Comparison of ENCODE assay signal across 24 cellular contexts in genomic region chr6:42971746-42972327, GRCh38. TPM values are rescaled to one million over a fixed set of nuclear protein-coding genes. Genes with fewer than 3 reads are reported as not detected.
DNase-seq lines count a peak whose midpoint lies in the region; ATAC-seq, FAIRE-seq and TF ChIP-seq lines count a peak whose summit lies in the region.
"Had no signal": no experiment of that assay in that cellular context is flagged by ENCODE, and none has a peak within 500 bp of the region (broad histone marks: within the 10 kb centered on the region; RNA-seq: fewer than 3 reads in every experiment).

No MANE protein-coding gene starts in this region.

- TF ChIP-seq EP300 in K562 (IDR thresholded peaks at IDR 0.05; ENCODE audit: low read length) = no peak

- H3K9me1 ChIP-seq in K562 (ENCODE audit: control insufficient read depth, insufficient read depth, low read length) = no peaks in the 10 kb centered on the region

- no peaks in the 10 kb centered on the region for H3K27me3 ChIP-seq in K562 (ENCODE audit: control insufficient read depth in 2 of 2, insufficient read depth in 2 of 2, low read length in 2 of 2)
- H3K27me3 ChIP-seq: esophagus squamous epithelium, uterus had no signal

- peak overlapping the region; percentile 27 for H3K27ac Mint-ChIP-seq in activated CD4-positive, alpha-beta T cell treated with anti-CD3 and anti-CD28 coated beads, Interleukin-2, amount 10 ng/mL, durations not matched to agents 7 days and 5 days
- H3K27ac Mint-ChIP-seq in activated CD4-positive, alpha-beta T cell treated with anti-CD3 and anti-CD28 coated beads, Interleukin-2, amount 10 ng/mL, durations not matched to agents 24 days and 14 days = no peak overlapping the region
- H3K27ac Mint-ChIP-seq in stimulated activated effector memory CD8-positive, alpha-beta T cell treated with anti-CD3 and anti-CD28 coated beads, Interleukin-12 subunit alpha, Interleukin-12 subunit beta, amount 100 ng/mL, for 72 hours = peak overlapping the region; percentile 75
- no peak overlapping the region for H3K27ac Mint-ChIP-seq in nephron progenitor cell
- H3K27ac Mint-ChIP-seq: nephron had no signal

- intact Hi-C loops in activated CD4-positive, alpha-beta T cell treated with anti-CD3 and anti-CD28 coated beads, Interleukin-2, amount 10 ng/mL, durations not matched to agents 24 days and 14 days (cut with micrococcal nuclease) = no loop called here
- intact Hi-C loops in K562 (cut with micrococcal nuclease) (no loop called here), mucosa of descending colon (cut with DNase I, micrococcal nuclease) (no loop called here)

- TF ChIP-seq RAD21 in K562 (CRISPR knock-in tag; conservative IDR thresholded peaks at IDR 0.05 in 1 of 2, IDR thresholded peaks at IDR 0.05 in 1 of 2) = no peak

- WGBS in K562 (ENCODE audit: insufficient coverage, low coverage, missing lambda C conversion rate) = 51% methylated on average over 3 of the region's 3 CpGs

- H3K4me3 ChIP-seq in K562 (no peak overlapping the region), mucosa of descending colon (no peak overlapping the region)
- H3K4me3 ChIP-seq: esophagus squamous epithelium, GM23338, prostate gland, skin epidermis, uterus had no signal

- H3K9me3 ChIP-seq in K562 (replicated peaks; ENCODE audit: control insufficient read depth, insufficient read depth, low read depth, low read length) (no peaks in the 10 kb centered on the region), mucosa of descending colon (no peaks in the 10 kb centered on the region)
- H3K9me3 ChIP-seq: esophagus squamous epithelium, prostate gland, uterus had no signal

- ATAC-seq in K562 (no peak), mucosa of descending colon (no peak)
- ATAC-seq in stimulated activated effector memory CD8-positive, alpha-beta T cell treated with anti-CD3 and anti-CD28 coated beads, Interleukin-12 subunit alpha, Interleukin-12 subunit beta, amount 100 ng/mL, for 72 hours = no peak
- ATAC-seq: GM23338, left colon had no signal

- H3K4me1 ChIP-seq in K562 (replicated peaks in 1 of 2; ENCODE audit: control insufficient read depth in 2 of 2, insufficient read depth in 2 of 2, low read length in 2 of 2) = peaks cover 14 to 36% of the 10 kb centered on the region in 2 experiments
- H3K4me1 ChIP-seq in mucosa of descending colon (ENCODE audit: low read depth) = no peaks in the 10 kb centered on the region
- H3K4me1 ChIP-seq: prostate gland, uterus had no signal

- no peak for TF ChIP-seq POLR2A in K562 (conservative IDR thresholded peaks at IDR 0.05)

- H3K27ac ChIP-seq in K562 (ENCODE audit: extremely low read depth, low read depth, low read length) = peak overlapping the region; percentile 74
- H3K27ac ChIP-seq: esophagus squamous epithelium, prostate gland, skin epidermis, uterus had no signal

- H3K36me3 Mint-ChIP-seq in activated CD4-positive, alpha-beta T cell treated with anti-CD3 and anti-CD28 coated beads, Interleukin-2, amount 10 ng/mL, durations not matched to agents 7 days and 5 days (ENCODE audit: low read depth) = peaks cover 15% of the 10 kb centered on the region
- peaks cover 27% of the 10 kb centered on the region for H3K36me3 Mint-ChIP-seq in activated CD4-positive, alpha-beta T cell treated with anti-CD3 and anti-CD28 coated beads, Interleukin-2, amount 10 ng/mL, durations not matched to agents 24 days and 14 days (ENCODE audit: low read depth)
- H3K36me3 Mint-ChIP-seq in stimulated activated effector memory CD8-positive, alpha-beta T cell treated with anti-CD3 and anti-CD28 coated beads, Interleukin-12 subunit alpha, Interleukin-12 subunit beta, amount 100 ng/mL, for 72 hours = peaks cover 31% of the 10 kb centered on the region
- H3K36me3 Mint-ChIP-seq in nephron progenitor cell (ENCODE audit: low read depth) = peaks cover 29% of the 10 kb centered on the region

- peak overlapping the region; percentile 10 to 33; a peak in 2 of 4 replicates for H3K9ac ChIP-seq in K562 (ENCODE audit: insufficient read depth in 1 of 2, low read depth in 2 of 2, low read length in 2 of 2)

- no peaks in the 10 kb centered on the region for H3K9me3 Mint-ChIP-seq in activated CD4-positive, alpha-beta T cell treated with anti-CD3 and anti-CD28 coated beads, Interleukin-2, amount 10 ng/mL, durations not matched to agents 7 days and 5 days
- H3K9me3 Mint-ChIP-seq in activated CD4-positive, alpha-beta T cell treated with anti-CD3 and anti-CD28 coated beads, Interleukin-2, amount 10 ng/mL, durations not matched to agents 24 days and 14 days = no peaks in the 10 kb centered on the region
- H3K9me3 Mint-ChIP-seq in stimulated activated effector memory CD8-positive, alpha-beta T cell treated with anti-CD3 and anti-CD28 coated beads, Interleukin-12 subunit alpha, Interleukin-12 subunit beta, amount 100 ng/mL, for 72 hours = no peaks in the 10 kb centered on the region
- no peaks in the 10 kb centered on the region for H3K9me3 Mint-ChIP-seq in nephron progenitor cell
- H3K9me3 Mint-ChIP-seq: GM23338, nephron had no signal

- peaks cover 19% of the 10 kb centered on the region for H3K79me2 ChIP-seq in K562 (ENCODE audit: control insufficient read depth, insufficient read depth, low read length)

- POLR2A ChIA-PET in activated CD4-positive, alpha-beta T cell treated with anti-CD3 and anti-CD28 coated beads, Interleukin-2, amount 10 ng/mL, durations not matched to agents 7 days and 5 days (lab: Charles Lee) = no interaction called here
- POLR2A ChIA-PET in K562 (lab: Yijun Ruan, JAX) = interaction anchor here (0.6 to 1.2 kb wide), 12 partner anchors 8 to 125 kb away, joined by 3 to 6 read pairs (median 3); partner anchors contain the start of genes CUL7 and PPP2R5D

- TF ChIP-seq CTCF in K562 (IDR thresholded peaks at IDR 0.05 in 2 of 3, conservative IDR thresholded peaks at IDR 0.05 in 1 of 3; ENCODE audit: insufficient read depth in 2 of 3, low read depth in 1 of 3, low read length in 3 of 3) (no peak), mucosa of descending colon (IDR thresholded peaks at IDR 0.05) (no peak), nephron progenitor cell (IDR thresholded peaks at IDR 0.05) (no peak)

- CTCF ChIA-PET in activated CD4-positive, alpha-beta T cell treated with anti-CD3 and anti-CD28 coated beads, Interleukin-2, amount 10 ng/mL, durations not matched to agents 7 days and 5 days (lab: Charles Lee) = interaction anchor here (0.6 to 1.7 kb wide), 4 partner anchors 8 to 42 kb away, joined by 3 to 7 read pairs (median 6); partner anchors contain the start of genes CNPY3, GNMT and PEX6
- CTCF ChIA-PET in K562 (lab: Yijun Ruan, JAX; ENCODE audit: low intra/inter-chr PET ratio) = no interaction called here

- BruUV-seq in K562 (replicated peaks; lab: Mats Ljungman, UMichigan) = no TSS peak

- H2AFZ ChIP-seq in K562 (ENCODE audit: low read depth, low read length) = peak overlapping the region; percentile 52
- H2AFZ ChIP-seq: GM23338 had no signal

- H3K36me3 ChIP-seq in K562 (ENCODE audit: control insufficient read depth, insufficient read depth, low read length) (peaks cover 55% of the 10 kb centered on the region), mucosa of descending colon (ENCODE audit: low read depth) (no peaks in the 10 kb centered on the region)
- H3K36me3 ChIP-seq: uterus had no signal

- no peak overlapping the region for H3K4me2 ChIP-seq in K562 (ENCODE audit: insufficient read depth, low read length)
- H3K4me2 ChIP-seq: GM23338 had no signal

- no peak overlapping the region for H3K4me3 Mint-ChIP-seq in activated CD4-positive, alpha-beta T cell treated with anti-CD3 and anti-CD28 coated beads, Interleukin-2, amount 10 ng/mL, durations not matched to agents 7 days and 5 days
- H3K4me3 Mint-ChIP-seq in activated CD4-positive, alpha-beta T cell treated with anti-CD3 and anti-CD28 coated beads, Interleukin-2, amount 10 ng/mL, durations not matched to agents 24 days and 14 days = no peak overlapping the region
- no peak overlapping the region for H3K4me3 Mint-ChIP-seq in stimulated activated effector memory CD8-positive, alpha-beta T cell treated with anti-CD3 and anti-CD28 coated beads, Interleukin-12 subunit alpha, Interleukin-12 subunit beta, amount 100 ng/mL, for 72 hours
- no peak overlapping the region for H3K4me3 Mint-ChIP-seq in nephron progenitor cell
- H3K4me3 Mint-ChIP-seq: GM23338, nephron had no signal

- no peak for DNase-seq in activated CD4-positive, alpha-beta T cell treated with anti-CD3 and anti-CD28 coated beads, Interleukin-2, amount 10 ng/mL, durations not matched to agents 7 days and 5 days
- no peak for DNase-seq in activated CD4-positive, alpha-beta T cell treated with anti-CD3 and anti-CD28 coated beads, Interleukin-2, amount 10 ng/mL, durations not matched to agents 24 days and 14 days
- DNase-seq in K562 (ENCODE audit: extremely low read depth in 1 of 4, low spot score in 3 of 4) (no peak), mucosa of descending colon (no peak), nephron progenitor cell (no peak)
- DNase-seq in stimulated activated effector memory CD8-positive, alpha-beta T cell treated with anti-CD3 and anti-CD28 coated beads, Interleukin-12 subunit alpha, Interleukin-12 subunit beta, amount 100 ng/mL, for 72 hours (ENCODE audit: low spot score in 2 of 2) = no peak
- DNase-seq: activated CD4-positive, alpha-beta T cell treated with anti-CD3 and anti-CD28 coated beads, Interleukin-2, amount 50 U/mL, for 1 hour; activated naive CD4-positive, alpha-beta T cell treated with Interleukin-2 at 50 U/mL for 16 hours; aorta; cerebellar nuclear complex; effector memory CD4-positive, alpha-beta T cell; esophagus squamous epithelium; left colon; NCI-H1417 treated with DMSO at 0.1 percent for 48 hours; NCI-H526; stimulated activated CD4-positive, alpha-beta T cell treated with anti-CD3 and anti-CD28 coated beads, Interleukin-2, amount 100 ng/mL, for 48 hours; uterus had no signal

- H4K20me1 ChIP-seq in K562 (replicated peaks; ENCODE audit: control insufficient read depth, insufficient read depth, low read length) = no peaks in the 10 kb centered on the region

- no peaks in the 10 kb centered on the region for H3K27me3 Mint-ChIP-seq in activated CD4-positive, alpha-beta T cell treated with anti-CD3 and anti-CD28 coated beads, Interleukin-2, amount 10 ng/mL, durations not matched to agents 7 days and 5 days
- H3K27me3 Mint-ChIP-seq in activated CD4-positive, alpha-beta T cell treated with anti-CD3 and anti-CD28 coated beads, Interleukin-2, amount 10 ng/mL, durations not matched to agents 24 days and 14 days = no peaks in the 10 kb centered on the region
- no peaks in the 10 kb centered on the region for H3K27me3 Mint-ChIP-seq in nephron progenitor cell (ENCODE audit: low read depth, poor library complexity)

- FAIRE-seq in K562 (lab: Jason Lieb, UNC) = no peak
- FAIRE-seq: G401.6, GM19239 had no signal

- in situ Hi-C loops in K562 (cut with MboI) = no loop called here

- peaks cover 12% of the 10 kb centered on the region for H3K4me1 Mint-ChIP-seq in activated CD4-positive, alpha-beta T cell treated with anti-CD3 and anti-CD28 coated beads, Interleukin-2, amount 10 ng/mL, durations not matched to agents 7 days and 5 days
- peaks cover 10% of the 10 kb centered on the region for H3K4me1 Mint-ChIP-seq in activated CD4-positive, alpha-beta T cell treated with anti-CD3 and anti-CD28 coated beads, Interleukin-2, amount 10 ng/mL, durations not matched to agents 24 days and 14 days
- H3K4me1 Mint-ChIP-seq in stimulated activated effector memory CD8-positive, alpha-beta T cell treated with anti-CD3 and anti-CD28 coated beads, Interleukin-12 subunit alpha, Interleukin-12 subunit beta, amount 100 ng/mL, for 72 hours = peaks cover 22% of the 10 kb centered on the region
- H3K4me1 Mint-ChIP-seq in nephron progenitor cell = peaks cover 3% of the 10 kb centered on the region

RNA-seq across cellular contexts. Expression of gene PEX6, which starts 7.1 kb away (rescaled TPM):
- total RNA-seq in activated CD4-positive, alpha-beta T cell treated with anti-CD3 and anti-CD28 coated beads, Interleukin-2, amount 10 ng/mL, durations not matched to agents 7 days and 5 days = 10 to 100 TPM; 18.7 to 21.3 TPM
- 24.0 and 24.1 TPM in 2 replicates for total RNA-seq in activated CD4-positive, alpha-beta T cell treated with anti-CD3 and anti-CD28 coated beads, Interleukin-2, amount 10 ng/mL, durations not matched to agents 24 days and 14 days
- 12.3 and 36.3 TPM in 2 replicates for total RNA-seq in K562 (2011; cell fraction: chromatin; rRNA removed; ENCODE audit: low replicate concordance)
- total RNA-seq in K562 (2011; cell fraction: nucleolus; rRNA removed) = 37.1 and 40.0 TPM in 2 replicates
- total RNA-seq in K562 (2011; cell fraction: nucleoplasm; rRNA removed) = 16.3 and 18.7 TPM in 2 replicates
- 17.0 and 26.9 TPM in 2 replicates for total RNA-seq in K562 (2014; rRNA removed)
- 3.4 and 5.7 TPM in 2 replicates for total RNA-seq in K562 (2014; rRNA removed; fragmentation: Illumina TruSeq; extraction: Trizol)
- 6.9 and 8.0 TPM in 2 replicates for total RNA-seq in K562 (2015; rRNA removed; fragmentation: Illumina TruSeq; extraction: Trizol)
- 20.8 and 24.3 TPM in 2 replicates for total RNA-seq in K562 (2021)
- 6.4 and 10.9 TPM in 2 replicates for polyA plus RNA-seq in K562 (2011; rRNA removed)
- 7.1 and 11.8 TPM in 2 replicates for polyA plus RNA-seq in K562 (2011; cell fraction: cytosol; rRNA removed)
- polyA plus RNA-seq in K562 (2011; cell fraction: nucleus; rRNA removed) = 39.8 and 55.5 TPM in 2 replicates
- polyA plus RNA-seq in K562 (2012) = 17.7 and 44.6 TPM in 2 replicates
- 9.6 and 10.6 TPM in 2 replicates for polyA plus RNA-seq in K562 (2014; fragmentation: Illumina TruSeq; extraction: Trizol)
- polyA plus RNA-seq in K562 (2014; fragmentation: Nextera tagmentation; extraction: Ambion mirVana) = under 1 TPM; 0.17 to 0.77 TPM
- polyA plus RNA-seq in K562 (2014; rRNA removed) = 12.3 and 14.1 TPM in 2 replicates
- 5.5 and 6.9 TPM in 2 replicates for polyA minus RNA-seq in K562 (2011; rRNA and poly(A)+ RNA removed)
- polyA minus RNA-seq in K562 (2011; cell fraction: cytosol; rRNA and poly(A)+ RNA removed) = 8.5 and 10.8 TPM in 2 replicates
- 10.7 and 12.7 TPM in 2 replicates for polyA minus RNA-seq in K562 (2011; cell fraction: nucleus; rRNA and poly(A)+ RNA removed)
- 10 to 100 TPM; 14.3 to 38.6 (median 20.6) TPM for total RNA-seq in mucosa of descending colon

RNA-seq across cellular contexts. Expression of gene GNMT, which starts 11.3 kb away (rescaled TPM):
- total RNA-seq in activated CD4-positive, alpha-beta T cell treated with anti-CD3 and anti-CD28 coated beads, Interleukin-2, amount 10 ng/mL, durations not matched to agents 7 days and 5 days = 1 to 10 TPM; 1.1 to 1.3 TPM
- 0.24 and 0.70 TPM in 2 replicates for total RNA-seq in activated CD4-positive, alpha-beta T cell treated with anti-CD3 and anti-CD28 coated beads, Interleukin-2, amount 10 ng/mL, durations not matched to agents 24 days and 14 days
- total RNA-seq in K562 (2011; cell fraction: chromatin; rRNA removed; ENCODE audit: low replicate concordance) = 0.39 and 0.69 TPM in 2 replicates
- total RNA-seq in K562 (2011; cell fraction: nucleolus; rRNA removed) = not detected in 2 replicates
- total RNA-seq in K562 (2011; cell fraction: nucleoplasm; rRNA removed) = 0.37 TPM in 1 of 2 replicates, not detected in the other
- total RNA-seq in K562 (2014; rRNA removed) (not detected in 2 replicates), K562 (2014; rRNA removed; fragmentation: Illumina TruSeq; extraction: Trizol) (not detected in 2 replicates), K562 (2015; rRNA removed; fragmentation: Illumina TruSeq; extraction: Trizol) (not detected in 2 replicates), K562 (2021) (0.18 and 0.29 TPM in 2 replicates), mucosa of descending colon (under 1 TPM in 2 of 3 donors, not detected in 1; 0.75 to 0.76 TPM)
- polyA plus RNA-seq in K562 (2011; rRNA removed) (0.11 and 0.19 TPM in 2 replicates), K562 (2014; fragmentation: Illumina TruSeq; extraction: Trizol) (0.15 TPM in 1 of 2 replicates, not detected in the other), K562 (2014; fragmentation: Nextera tagmentation; extraction: Ambion mirVana) (not detected), K562 (2014; rRNA removed) (not detected in 2 replicates)
- 0.09 and 0.22 TPM in 2 replicates for polyA plus RNA-seq in K562 (2011; cell fraction: cytosol; rRNA removed)
- polyA plus RNA-seq in K562 (2011; cell fraction: nucleus; rRNA removed) = 0.39 and 0.53 TPM in 2 replicates
- 0.14 and 0.51 TPM in 2 replicates for polyA plus RNA-seq in K562 (2012)
- not detected in 2 replicates for polyA minus RNA-seq in K562 (2011; rRNA and poly(A)+ RNA removed)
- not detected in 2 replicates for polyA minus RNA-seq in K562 (2011; cell fraction: cytosol; rRNA and poly(A)+ RNA removed)
- not detected in 2 replicates for polyA minus RNA-seq in K562 (2011; cell fraction: nucleus; rRNA and poly(A)+ RNA removed)
- total RNA-seq: glomerular endothelial cell, GM23338 had no signal

RNA-seq across cellular contexts. Expression of gene PPP2R5D, which starts 12.5 kb away (rescaled TPM):
- total RNA-seq in activated CD4-positive, alpha-beta T cell treated with anti-CD3 and anti-CD28 coated beads, Interleukin-2, amount 10 ng/mL, durations not matched to agents 7 days and 5 days = 10 to 100 TPM; 62.0 to 68.1 TPM
- 54.2 and 54.6 TPM in 2 replicates for total RNA-seq in activated CD4-positive, alpha-beta T cell treated with anti-CD3 and anti-CD28 coated beads, Interleukin-2, amount 10 ng/mL, durations not matched to agents 24 days and 14 days
- total RNA-seq in K562 (2011; cell fraction: chromatin; rRNA removed; ENCODE audit: low replicate concordance) = 38.6 and 59.6 TPM in 2 replicates
- 30.7 and 31.6 TPM in 2 replicates for total RNA-seq in K562 (2011; cell fraction: nucleolus; rRNA removed)
- 27.2 and 28.7 TPM in 2 replicates for total RNA-seq in K562 (2011; cell fraction: nucleoplasm; rRNA removed)
- total RNA-seq in K562 (2014; rRNA removed) (45.2 and 50.5 TPM in 2 replicates), K562 (2014; rRNA removed; fragmentation: Illumina TruSeq; extraction: Trizol) (35.3 and 36.3 TPM in 2 replicates), K562 (2015; rRNA removed; fragmentation: Illumina TruSeq; extraction: Trizol) (37.4 and 37.7 TPM in 2 replicates), K562 (2021) (45.3 and 45.5 TPM in 2 replicates), mucosa of descending colon (10 to 100 TPM; 35.9 to 45.0 (median 38.8) TPM)
- polyA plus RNA-seq in K562 (2011; rRNA removed) (55.5 and 63.3 TPM in 2 replicates), K562 (2014; fragmentation: Illumina TruSeq; extraction: Trizol) (68.8 and 96.1 TPM in 2 replicates), K562 (2014; fragmentation: Nextera tagmentation; extraction: Ambion mirVana) (1 to 10 TPM; 1.3 to 1.9 TPM), K562 (2014; rRNA removed) (36.6 and 38.4 TPM in 2 replicates)
- 54.5 and 68.2 TPM in 2 replicates for polyA plus RNA-seq in K562 (2011; cell fraction: cytosol; rRNA removed)
- polyA plus RNA-seq in K562 (2011; cell fraction: nucleus; rRNA removed) = 67.6 and 72.7 TPM in 2 replicates
- polyA plus RNA-seq in K562 (2012) = 38.2 and 39.5 TPM in 2 replicates
- 68.3 and 79.2 TPM in 2 replicates for polyA minus RNA-seq in K562 (2011; rRNA and poly(A)+ RNA removed)
- polyA minus RNA-seq in K562 (2011; cell fraction: cytosol; rRNA and poly(A)+ RNA removed) = 33.3 and 34.8 TPM in 2 replicates
- 7.9 and 13.9 TPM in 2 replicates for polyA minus RNA-seq in K562 (2011; cell fraction: nucleus; rRNA and poly(A)+ RNA removed)

RNA-seq across cellular contexts. Expression of gene MEA1, which starts 41.9 kb away (rescaled TPM):
- total RNA-seq in activated CD4-positive, alpha-beta T cell treated with anti-CD3 and anti-CD28 coated beads, Interleukin-2, amount 10 ng/mL, durations not matched to agents 7 days and 5 days = 10 to 100 TPM; 58.9 to 70.1 TPM
- 93.5 and 94.3 TPM in 2 replicates for total RNA-seq in activated CD4-positive, alpha-beta T cell treated with anti-CD3 and anti-CD28 coated beads, Interleukin-2, amount 10 ng/mL, durations not matched to agents 24 days and 14 days
- 15.3 and 36.8 TPM in 2 replicates for total RNA-seq in K562 (2011; cell fraction: chromatin; rRNA removed; ENCODE audit: low replicate concordance)
- total RNA-seq in K562 (2011; cell fraction: nucleolus; rRNA removed) = 27.6 and 32.5 TPM in 2 replicates
- 30.6 and 41.0 TPM in 2 replicates for total RNA-seq in K562 (2011; cell fraction: nucleoplasm; rRNA removed)
- total RNA-seq in K562 (2014; rRNA removed) (120 and 154 TPM in 2 replicates), K562 (2014; rRNA removed; fragmentation: Illumina TruSeq; extraction: Trizol) (126 and 153 TPM in 2 replicates), K562 (2015; rRNA removed; fragmentation: Illumina TruSeq; extraction: Trizol) (201 and 209 TPM in 2 replicates), K562 (2021) (86.8 and 91.5 TPM in 2 replicates), mucosa of descending colon (10 to 100 TPM; 38.0 to 47.4 (median 39.1) TPM)
- polyA plus RNA-seq in K562 (2011; rRNA removed) (119 and 138 TPM in 2 replicates), K562 (2014; fragmentation: Illumina TruSeq; extraction: Trizol) (156 and 199 TPM in 2 replicates), K562 (2014; fragmentation: Nextera tagmentation; extraction: Ambion mirVana) (100 to 1,000 TPM; 152 to 210 TPM), K562 (2014; rRNA removed) (141 and 143 TPM in 2 replicates)
- 111 and 124 TPM in 2 replicates for polyA plus RNA-seq in K562 (2011; cell fraction: cytosol; rRNA removed)
- polyA plus RNA-seq in K562 (2011; cell fraction: nucleus; rRNA removed) = 44.3 and 46.6 TPM in 2 replicates
- polyA plus RNA-seq in K562 (2012) = 119 and 152 TPM in 2 replicates
- polyA minus RNA-seq in K562 (2011; rRNA and poly(A)+ RNA removed) = 75.7 and 85.3 TPM in 2 replicates
- polyA minus RNA-seq in K562 (2011; cell fraction: cytosol; rRNA and poly(A)+ RNA removed) = 24.2 and 36.6 TPM in 2 replicates
- 12.1 and 21.3 TPM in 2 replicates for polyA minus RNA-seq in K562 (2011; cell fraction: nucleus; rRNA and poly(A)+ RNA removed)

RNA-seq across cellular contexts. Expression of gene KLHDC3, which starts 42.2 kb away (rescaled TPM):
- 10 to 100 TPM; 64.7 to 74.2 TPM for total RNA-seq in activated CD4-positive, alpha-beta T cell treated with anti-CD3 and anti-CD28 coated beads, Interleukin-2, amount 10 ng/mL, durations not matched to agents 7 days and 5 days
- 73.8 and 77.5 TPM in 2 replicates for total RNA-seq in activated CD4-positive, alpha-beta T cell treated with anti-CD3 and anti-CD28 coated beads, Interleukin-2, amount 10 ng/mL, durations not matched to agents 24 days and 14 days
- 17.4 and 46.6 TPM in 2 replicates for total RNA-seq in K562 (2011; cell fraction: chromatin; rRNA removed; ENCODE audit: low replicate concordance)
- 40.4 and 42.0 TPM in 2 replicates for total RNA-seq in K562 (2011; cell fraction: nucleolus; rRNA removed)
- total RNA-seq in K562 (2011; cell fraction: nucleoplasm; rRNA removed) = 37.5 and 44.4 TPM in 2 replicates
- total RNA-seq in K562 (2014; rRNA removed) (126 and 175 TPM in 2 replicates), K562 (2014; rRNA removed; fragmentation: Illumina TruSeq; extraction: Trizol) (90.4 and 107 TPM in 2 replicates), K562 (2015; rRNA removed; fragmentation: Illumina TruSeq; extraction: Trizol) (100 and 104 TPM in 2 replicates), K562 (2021) (167 and 171 TPM in 2 replicates), mucosa of descending colon (10 to 100 TPM; 53.4 to 84.1 (median 57.3) TPM)
- polyA plus RNA-seq in K562 (2011; rRNA removed) (118 and 135 TPM in 2 replicates), K562 (2014; fragmentation: Illumina TruSeq; extraction: Trizol) (159 and 168 TPM in 2 replicates), K562 (2014; fragmentation: Nextera tagmentation; extraction: Ambion mirVana) (10 to 100 TPM in 1 of 2 experiments, 1 to 10 TPM in 1; 4.5 to 14.7 TPM), K562 (2014; rRNA removed) (104 and 136 TPM in 2 replicates)
- 185 and 218 TPM in 2 replicates for polyA plus RNA-seq in K562 (2011; cell fraction: cytosol; rRNA removed)
- 122 and 129 TPM in 2 replicates for polyA plus RNA-seq in K562 (2011; cell fraction: nucleus; rRNA removed)
- polyA plus RNA-seq in K562 (2012) = 136 and 151 TPM in 2 replicates
- 82.2 and 107 TPM in 2 replicates for polyA minus RNA-seq in K562 (2011; rRNA and poly(A)+ RNA removed)
- polyA minus RNA-seq in K562 (2011; cell fraction: cytosol; rRNA and poly(A)+ RNA removed) = 59.7 and 67.4 TPM in 2 replicates
- polyA minus RNA-seq in K562 (2011; cell fraction: nucleus; rRNA and poly(A)+ RNA removed) = 17.8 and 26.3 TPM in 2 replicates

Comparison
In these comparisons a context has a peak if more than half of its experiments do, and no peak if none do; other contexts are left out.
1. H3K27ac Mint-ChIP-seq: peak in activated CD4-positive, alpha-beta T cell treated with anti-CD3 and anti-CD28 coated beads, Interleukin-2, amount 10 ng/mL, durations not matched to agents 7 days and 5 days (single experiment) and stimulated activated effector memory CD8-positive, alpha-beta T cell treated with anti-CD3 and anti-CD28 coated beads, Interleukin-12 subunit alpha, Interleukin-12 subunit beta, amount 100 ng/mL, for 72 hours (single experiment); none in activated CD4-positive, alpha-beta T cell treated with anti-CD3 and anti-CD28 coated beads, Interleukin-2, amount 10 ng/mL, durations not matched to agents 24 days and 14 days (single experiment) and nephron progenitor cell (single experiment).